In genomic region chr11:44609028-44609782, GRCh38 we compare ENCODE assay signal across 8 cellular contexts. TPM values are rescaled to one million over a fixed set of nuclear protein-coding genes. Genes with fewer than 3 reads are reported as not detected.
DNase-seq lines count a peak whose midpoint lies in the region; ATAC-seq and TF ChIP-seq lines count a peak whose summit lies in the region.

No MANE protein-coding gene starts in this region.

- in situ Hi-C loops in transverse colon (cut with MboI; ENCODE audit: low pct_ligation_motif_present in 1 of 4, low pct_unique_long_range_greater_than_20kb in 1 of 4, low sequenced_read_pairs in 3 of 4) = no loop called here

- intact Hi-C loops in transverse colon (cut with DNase I; ENCODE audit: low total_unique reads) = loop anchor here (10.0 kb wide), 1 partner anchor 486 kb away; no protein-coding TSS in a partner anchor

- TF ChIP-seq CTCF in transverse colon (IDR thresholded peaks at IDR 0.05) = no peak

- H3K4me3 ChIP-seq in CD4-positive, CD25-positive, alpha-beta regulatory T cell (ENCODE audit: low read depth, low read length) = no peak overlapping the region
- no peak overlapping the region for H3K4me3 ChIP-seq in transverse colon

- peak overlapping the region; percentile 50 for H3K27ac ChIP-seq in CD4-positive, CD25-positive, alpha-beta regulatory T cell (ENCODE audit: insufficient read depth, low read length, poor library complexity, severe bottlenecking)
- H3K27ac ChIP-seq in transverse colon = no peak overlapping the region

- H3K4me1 Mint-ChIP-seq in CD4-positive, CD25-positive, alpha-beta regulatory T cell = peaks cover 11 to 58% (median 32%) of the 10 kb centered on the region in 4 donors
- H3K4me1 Mint-ChIP-seq in activated naive CD4-positive, alpha-beta T cell treated with anti-CD3 and anti-CD28 coated beads, Interleukin-2, amount 10 ng/mL, durations not matched to agents 7 days and 5 days = peaks cover 77% of the 10 kb centered on the region

- no peak for TF ChIP-seq EP300 in transverse colon (IDR thresholded peaks at IDR 0.05; ENCODE audit: low read depth)

- DNase-seq in CD4-positive, CD25-positive, alpha-beta regulatory T cell = peak in 2 of 3 donors; percentile 17 to 71
- peak; percentile 49 for DNase-seq in activated naive CD4-positive, alpha-beta T cell treated with anti-CD3 and anti-CD28 coated beads, Interleukin-2, amount 10 ng/mL, durations not matched to agents 7 days and 5 days
- DNase-seq in transverse colon (peak; percentile 21), SW480 (ENCODE audit: low spot score) (no peak), hepatic stellate cell (ENCODE audit: low spot score) (no peak)

- peak overlapping the region; percentile 70 to 92 (median 87) for H3K27ac Mint-ChIP-seq in CD4-positive, CD25-positive, alpha-beta regulatory T cell
- peak overlapping the region; percentile 84 for H3K27ac Mint-ChIP-seq in activated naive CD4-positive, alpha-beta T cell treated with anti-CD3 and anti-CD28 coated beads, Interleukin-2, amount 10 ng/mL, durations not matched to agents 7 days and 5 days

- no peaks in the 10 kb centered on the region for H3K27me3 ChIP-seq in CD4-positive, CD25-positive, alpha-beta regulatory T cell (ENCODE audit: control insufficient read depth, insufficient read depth, low read length)
- H3K27me3 ChIP-seq in transverse colon = no peaks in the 10 kb centered on the region

- 70% methylated on average over 11 of the region's 11 CpGs; no CpG with 5 or more reads in 1 of the 2 donors for WGBS in transverse colon (ENCODE audit: low coverage in 1 of 2), 2 donors

- no peaks in the 10 kb centered on the region for H3K9me3 ChIP-seq in CD4-positive, CD25-positive, alpha-beta regulatory T cell (ENCODE audit: control insufficient read depth in 2 of 2, low read length in 2 of 2)
- no peaks in the 10 kb centered on the region for H3K9me3 ChIP-seq in transverse colon

- H3K4me1 ChIP-seq in CD4-positive, CD25-positive, alpha-beta regulatory T cell (ENCODE audit: control insufficient read depth, insufficient read depth, low read length, poor library complexity, severe bottlenecking) = peaks cover 56% of the 10 kb centered on the region
- peaks cover 3 to 15% (median 12%) of the 10 kb centered on the region in 4 donors for H3K4me1 ChIP-seq in transverse colon

- ATAC-seq in CD4-positive, CD25-positive, alpha-beta regulatory T cell (ENCODE audit: low read depth in 2 of 2) = peak; percentile 55 to 69
- ATAC-seq in GM19328 (IDR thresholded peaks at IDR 0.05; ENCODE audit: unreplicated experiment) = peak; percentile 40
- peak; percentile 60 for ATAC-seq in HG03354 (IDR thresholded peaks at IDR 0.05; ENCODE audit: poor library complexity, severe bottlenecking, unreplicated experiment)
- no peak for ATAC-seq in HG02884 (IDR thresholded peaks at IDR 0.05; ENCODE audit: unreplicated experiment)

- H3K36me3 Mint-ChIP-seq in CD4-positive, CD25-positive, alpha-beta regulatory T cell = peaks cover 26% of the 10 kb centered on the region
- H3K36me3 Mint-ChIP-seq in activated naive CD4-positive, alpha-beta T cell treated with anti-CD3 and anti-CD28 coated beads, Interleukin-2, amount 10 ng/mL, durations not matched to agents 7 days and 5 days = peaks cover 49% of the 10 kb centered on the region

- no peaks in the 10 kb centered on the region for H3K9me3 Mint-ChIP-seq in CD4-positive, CD25-positive, alpha-beta regulatory T cell
- no peaks in the 10 kb centered on the region for H3K9me3 Mint-ChIP-seq in activated naive CD4-positive, alpha-beta T cell treated with anti-CD3 and anti-CD28 coated beads, Interleukin-2, amount 10 ng/mL, durations not matched to agents 7 days and 5 days

- no peaks in the 10 kb centered on the region for H3K27me3 Mint-ChIP-seq in CD4-positive, CD25-positive, alpha-beta regulatory T cell
- H3K27me3 Mint-ChIP-seq in activated naive CD4-positive, alpha-beta T cell treated with anti-CD3 and anti-CD28 coated beads, Interleukin-2, amount 10 ng/mL, durations not matched to agents 7 days and 5 days = no peaks in the 10 kb centered on the region

- CTCF ChIA-PET in activated naive CD4-positive, alpha-beta T cell treated with anti-CD3 and anti-CD28 coated beads, Interleukin-2, amount 10 ng/mL, durations not matched to agents 7 days and 5 days (lab: Charles Lee) = interaction anchor here (0.9 to 10.8 kb wide), 4 partner anchors 11 to 47 kb away, joined by 3 to 403 read pairs (median 13); partner anchors contain the start of gene CD82

- H3K4me3 Mint-ChIP-seq in CD4-positive, CD25-positive, alpha-beta regulatory T cell = peak overlapping the region in 3 of 4 donors; percentile 1 to 79 (median 60)
- no peak overlapping the region for H3K4me3 Mint-ChIP-seq in activated naive CD4-positive, alpha-beta T cell treated with anti-CD3 and anti-CD28 coated beads, Interleukin-2, amount 10 ng/mL, durations not matched to agents 7 days and 5 days

- peaks cover 28% of the 10 kb centered on the region for H3K36me3 ChIP-seq in CD4-positive, CD25-positive, alpha-beta regulatory T cell (ENCODE audit: control insufficient read depth, insufficient read depth, low read length)
- H3K36me3 ChIP-seq in transverse colon = no peaks in the 10 kb centered on the region

- TF ChIP-seq POLR2A in transverse colon (IDR thresholded peaks at IDR 0.05) = no peak

RNA-seq across cellular contexts. Expression of gene CD82, which starts 43.7 kb away (rescaled TPM):
- 132 TPM for total RNA-seq in CD4-positive, CD25-positive, alpha-beta regulatory T cell
- 100 to 1,000 TPM in 3 of 4 donors, 10 to 100 TPM in 1; 81.0 to 167 (median 118) TPM for polyA plus RNA-seq in CD4-positive, CD25-positive, alpha-beta regulatory T cell
- 10 to 100 TPM in 3 of 4 donors, 1 to 10 TPM in 1; 7.9 to 23.1 (median 14.0) TPM for total RNA-seq in transverse colon

Comparison
In these comparisons a context has a peak if more than half of its experiments do, and no peak if none do; other contexts are left out.
1. DNase-seq: peak in CD4-positive, CD25-positive, alpha-beta regulatory T cell (2 of 3), activated naive CD4-positive, alpha-beta T cell treated with anti-CD3 and anti-CD28 coated beads, Interleukin-2, amount 10 ng/mL, durations not matched to agents 7 days and 5 days (single experiment) and transverse colon (single experiment); none in SW480 (single experiment) and hepatic stellate cell (single experiment).